Comparison of ENCODE assay signal across 35 cellular contexts in the genomic region with DNA sequence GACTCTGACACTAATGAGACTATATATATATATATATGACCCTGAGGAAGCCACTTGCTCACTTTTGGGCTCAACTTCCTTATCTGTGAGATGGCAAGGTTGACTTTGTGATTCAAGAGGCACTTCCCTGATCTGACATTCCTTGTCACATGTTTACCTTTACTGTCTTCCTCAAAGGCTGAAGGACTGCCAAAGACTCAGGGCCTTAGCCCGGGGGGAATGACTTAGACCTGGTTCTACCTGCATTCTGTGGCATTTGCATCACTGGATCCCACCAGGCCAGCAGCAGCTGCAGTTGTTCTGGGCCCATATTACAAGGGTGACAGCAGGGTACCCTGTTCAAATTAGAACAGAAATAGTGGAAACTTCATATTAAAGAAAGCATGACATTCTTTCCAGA. TPM values are rescaled to one million over a fixed set of nuclear protein-coding genes. Genes with fewer than 3 reads are reported as not detected.
"Had no signal": no experiment of that assay in that cellular context is flagged by ENCODE, and none has a peak within 500 bp of the region (broad histone marks: within the 10 kb centered on the region; RNA-seq: fewer than 3 reads in every experiment).

No MANE protein-coding gene starts in this region.

- H3K36me3 ChIP-seq: brain microvascular endothelial cell, cardiac muscle cell had no signal

- H3K27ac Mint-ChIP-seq: activated B cell treated with CpG ODN at 0.5 μM for 24 hours; activated CD4-positive, alpha-beta memory T cell treated with anti-CD3 and anti-CD28 coated beads for 36 hours; activated naive CD4-positive, alpha-beta T cell treated with anti-CD3 and anti-CD28 coated beads, Interleukin-2, amount 10 ng/mL, durations not matched to agents 7 days and 5 days; activated naive CD8-positive, alpha-beta T cell; activated T-helper 1 cell treated with anti-CD3 and anti-CD28 coated beads, Interleukin-12 subunit alpha, Interleukin-12 subunit beta, Interleukin-2, Interleukin-4 antibody, amounts not matched to agents 30 ng/mL and 10 ng/mL and 1 ng/mL, durations not matched to agents 14 hours and 24 hours and 36 hours had no signal

- H3K4me1 Mint-ChIP-seq: central memory CD8-positive, alpha-beta T cell had no signal

- H3K27ac ChIP-seq: brain microvascular endothelial cell, cardiac muscle cell, VCaP had no signal

- H3K4me3 Mint-ChIP-seq: activated B cell treated with CpG ODN at 0.5 μM for 24 hours; activated CD4-positive, alpha-beta memory T cell treated with anti-CD3 and anti-CD28 coated beads for 36 hours; activated naive CD4-positive, alpha-beta T cell treated with anti-CD3 and anti-CD28 coated beads, Interleukin-2, amount 10 ng/mL, durations not matched to agents 7 days and 5 days; activated naive CD8-positive, alpha-beta T cell; activated T-cell treated with anti-CD3 and anti-CD28 coated beads, Interleukin-2, amount 50 U/mL, for 4 hours; activated T-helper 1 cell treated with anti-CD3 and anti-CD28 coated beads, Interleukin-12 subunit alpha, Interleukin-12 subunit beta, Interleukin-2, Interleukin-4 antibody, amounts not matched to agents 30 ng/mL and 10 ng/mL and 1 ng/mL, durations not matched to agents 14 hours and 24 hours and 36 hours; central memory CD8-positive, alpha-beta T cell had no signal

- H3K36me3 Mint-ChIP-seq: activated CD4-positive, alpha-beta memory T cell treated with anti-CD3 and anti-CD28 coated beads for 36 hours; activated naive CD4-positive, alpha-beta T cell treated with anti-CD3 and anti-CD28 coated beads, Interleukin-2, amount 10 ng/mL, durations not matched to agents 7 days and 5 days; activated naive CD8-positive, alpha-beta T cell had no signal

- H3K4me3 ChIP-seq: cardiac muscle cell had no signal

- ATAC-seq: activated T-cell treated with anti-CD3 and anti-CD28 coated beads, Interleukin-2, amount 50 U/mL, for 4 hours had no signal

- DNase-seq: activated B cell treated with CpG ODN at 0.5 μM for 24 hours; activated CD4-positive, alpha-beta memory T cell treated with anti-CD3 and anti-CD28 coated beads for 36 hours; activated CD4-positive, alpha-beta T cell treated with anti-CD3 and anti-CD28 coated beads for 4 hours; activated CD4-positive, alpha-beta T cell treated with anti-CD3 and anti-CD28 coated beads, Interleukin-2, amount 50 U/mL, for 1 hour; activated CD4-positive, CD25-positive, alpha-beta regulatory T cell treated with anti-CD3 and anti-CD28 coated beads, Interleukin-2, amount 50 U/mL, for 72 hours; activated CD8-positive, alpha-beta memory T cell treated with anti-CD3 and anti-CD28 coated beads, Interleukin-2, amount 50 U/mL, for 4 hours; activated gamma-delta T cell treated with Interleukin-2 at 50 U/mL for 16 hours; activated naive CD4-positive, alpha-beta T cell treated with anti-CD3 and anti-CD28 coated beads, Interleukin-2, amount 10 ng/mL, durations not matched to agents 7 days and 5 days; activated T-cell treated with anti-CD3 and anti-CD28 coated beads for 4 hours; activated T-cell treated with anti-CD3 and anti-CD28 coated beads, Interleukin-2, amount 50 U/mL, for 4 hours; amniotic stem cell; aorta; brain microvascular endothelial cell; NCI-H1092 treated with DMSO at 0.1 percent for 48 hours; NCI-H1417; NCI-H146; NCI-H187; NCI-H2029 treated with DMSO at 0.1 percent for 48 hours; NCI-H2107; NCI-H2171; NCI-H510A; NCI-H526; NCI-H748 treated with DMSO at 0.1 percent for 48 hours; NK-92 treated with Interleukin-12 subunit alpha and Interleukin-12 subunit beta, amount 100 ng/mL, for 24 hours; Right ventricle myocardium superior; SW 1271; T-helper 1 cell; T-helper 2 cell; T-helper 9 cell had no signal

- H3K9me3 Mint-ChIP-seq: activated B cell treated with CpG ODN at 0.5 μM for 24 hours; activated CD4-positive, alpha-beta memory T cell treated with anti-CD3 and anti-CD28 coated beads for 36 hours; activated naive CD4-positive, alpha-beta T cell treated with anti-CD3 and anti-CD28 coated beads, Interleukin-2, amount 10 ng/mL, durations not matched to agents 7 days and 5 days; activated T-cell treated with anti-CD3 and anti-CD28 coated beads, Interleukin-2, amount 50 U/mL, for 4 hours; activated T-helper 1 cell treated with anti-CD3 and anti-CD28 coated beads, Interleukin-12 subunit alpha, Interleukin-12 subunit beta, Interleukin-2, Interleukin-4 antibody, amounts not matched to agents 30 ng/mL and 10 ng/mL and 1 ng/mL, durations not matched to agents 14 hours and 24 hours and 36 hours; central memory CD8-positive, alpha-beta T cell had no signal

RNA-seq across cellular contexts. Expression of a gene that starts 3.1 kb away (rescaled TPM):
- total RNA-seq: activated B cell treated with CpG ODN at 0.5 μM for 24 hours, M059J had no signal
